Comparison of ENCODE assay signal across 28 cellular contexts in genomic region chr11:129056916-129057315, GRCh38.
"Had no signal": no experiment of that assay in that cellular context is flagged by ENCODE, and none has a peak within 500 bp of the region (broad histone marks: within the 10 kb centered on the region; RNA-seq: fewer than 3 reads in every experiment).

No MANE protein-coding gene starts in this region.

- H3K4me2 ChIP-seq: smooth muscle cell had no signal

- H3K4me3 Mint-ChIP-seq: immature natural killer cell; naive thymus-derived CD8-positive, alpha-beta T cell; nephron; neural crest cell; stimulated activated naive B cell treated with anti-CD40 and anti-IgM and Interleukin-4, amounts not matched to agents 10 μg/mL and 1 μg/mL and 100 μg/mL, for 72 hours had no signal

- H3K4me1 Mint-ChIP-seq: immature natural killer cell, nephron, neural crest cell had no signal

- ATAC-seq: left colon; left lung; lower lobe of right lung; naive thymus-derived CD8-positive, alpha-beta T cell; stimulated activated naive B cell treated with anti-CD40 and anti-IgM and Interleukin-4, amounts not matched to agents 10 μg/mL and 1 μg/mL and 100 μg/mL, for 72 hours; stimulated activated naive CD8-positive, alpha-beta T cell treated with anti-CD3 and anti-CD28 coated beads, Interleukin-15, Interleukin-2, amounts not matched to agents 100 U/mL and 50 U/mL, for 24 hours had no signal

- H3K27ac Mint-ChIP-seq: immature natural killer cell; nephron; stimulated activated naive B cell treated with anti-CD40 and anti-IgM and Interleukin-4, amounts not matched to agents 10 μg/mL and 1 μg/mL and 100 μg/mL, for 72 hours had no signal

- H3K9me3 ChIP-seq: left lung, lower lobe of right lung, neutrophil, right atrium auricular region, right lobe of liver, stomach, testis, thyroid gland, transverse colon, upper lobe of left lung had no signal

- H3K27ac ChIP-seq: left lung, lower lobe of right lung, neutrophil, parathyroid adenoma, right atrium auricular region, right lobe of liver, stomach, testis, thyroid gland, transverse colon, upper lobe of left lung had no signal

- H3K27me3 Mint-ChIP-seq: naive thymus-derived CD8-positive, alpha-beta T cell; stimulated activated naive B cell treated with anti-CD40 and anti-IgM and Interleukin-4, amounts not matched to agents 10 μg/mL and 1 μg/mL and 100 μg/mL, for 72 hours had no signal

- H3K27me3 ChIP-seq: left lung, neutrophil, right atrium auricular region, right lobe of liver, stomach, testis, thyroid gland, transverse colon, upper lobe of left lung had no signal

- H3K4me1 ChIP-seq: left lung, lower lobe of right lung, parathyroid adenoma, right atrium auricular region, right lobe of liver, stomach, testis, thyroid gland, transverse colon, upper lobe of left lung had no signal

- H2AFZ ChIP-seq: parathyroid adenoma had no signal

- H3K36me3 Mint-ChIP-seq: immature natural killer cell had no signal

- H3K79me2 ChIP-seq: parathyroid adenoma had no signal

- H3K36me3 ChIP-seq: left lung, neutrophil, right atrium auricular region, right lobe of liver, thyroid gland, transverse colon, upper lobe of left lung had no signal

- DNase-seq: hypothalamus; immature natural killer cell; kidney; left colon; lower lobe of right lung; mammary epithelial cell; mesenchymal stem cell; naive thymus-derived CD8-positive, alpha-beta T cell; occipital lobe; right lobe of liver; stimulated activated CD4-positive, alpha-beta T cell treated with anti-CD3 and anti-CD28 coated beads, Interleukin-1b, Interleukin-23, amount 100 ng/mL, for 48 hours; stimulated activated CD4-positive, alpha-beta T cell treated with anti-CD3 and anti-CD28 coated beads, Interleukin-2, amount 100 ng/mL, for 48 hours; stimulated activated CD4-positive, alpha-beta T cell treated with anti-CD3 and anti-CD28 coated beads, Interleukin-4, amount 100 ng/mL, for 4 hours; stimulated activated CD8-positive, alpha-beta memory T cell treated with anti-CD3 and anti-CD28 coated beads, Interleukin-4, amount 100 ng/mL, for 48 hours; stimulated activated naive B cell treated with anti-CD40 and anti-IgM and Interleukin-4, amounts not matched to agents 10 μg/mL and 1 μg/mL and 100 μg/mL, for 72 hours; stimulated activated naive CD8-positive, alpha-beta T cell treated with anti-CD3 and anti-CD28 coated beads, Interleukin-15, Interleukin-2, amounts not matched to agents 100 U/mL and 50 U/mL, for 24 hours; stomach; testis; thyroid gland; transverse colon had no signal

- H3K9ac ChIP-seq: parathyroid adenoma had no signal

- H3K4me3 ChIP-seq: left lung, lower lobe of right lung, right atrium auricular region, right lobe of liver, smooth muscle cell, stomach, testis, thyroid gland, transverse colon, upper lobe of left lung had no signal

- H3K9me3 Mint-ChIP-seq: immature natural killer cell; stimulated activated naive B cell treated with anti-CD40 and anti-IgM and Interleukin-4, amounts not matched to agents 10 μg/mL and 1 μg/mL and 100 μg/mL, for 72 hours had no signal
